Comparison of ENCODE assay signal across 1 cellular context in the genomic region with DNA sequence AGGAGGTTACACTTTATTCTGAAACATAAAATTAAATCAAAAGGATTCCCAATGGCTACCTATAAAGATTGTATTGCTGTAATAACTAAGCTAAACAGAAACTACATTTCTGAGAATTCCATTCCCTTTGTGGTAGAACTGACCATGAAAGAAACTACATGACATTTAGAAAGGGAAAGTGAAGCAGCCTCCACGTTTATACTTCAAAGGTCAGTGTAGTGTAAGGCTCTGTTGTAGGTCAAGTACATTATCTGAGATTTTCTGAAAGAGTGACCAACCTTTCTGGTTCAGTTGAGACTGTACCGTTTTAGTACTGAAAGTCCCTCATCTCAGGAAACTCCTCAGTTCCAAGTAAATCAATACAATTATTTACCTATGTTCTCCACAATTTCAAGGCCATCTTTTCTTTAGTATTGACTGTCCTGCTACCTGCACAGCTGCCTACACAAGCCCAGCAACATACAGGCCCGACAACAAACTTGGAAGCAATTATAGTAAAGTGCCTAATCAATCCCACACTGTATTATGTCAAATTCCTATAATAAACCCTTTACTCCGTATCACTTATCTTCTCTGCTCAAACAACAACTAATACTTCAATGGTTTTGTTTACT.
TF ChIP-seq lines count a peak whose summit lies in the region.

No MANE protein-coding gene starts in this region.

TF ChIP-seq in GM23338, 12 proteins besides CTCF, POLR2A, EP300 and RAD21 (continued from another document):
- TF ChIP-seq, protein P1, sequence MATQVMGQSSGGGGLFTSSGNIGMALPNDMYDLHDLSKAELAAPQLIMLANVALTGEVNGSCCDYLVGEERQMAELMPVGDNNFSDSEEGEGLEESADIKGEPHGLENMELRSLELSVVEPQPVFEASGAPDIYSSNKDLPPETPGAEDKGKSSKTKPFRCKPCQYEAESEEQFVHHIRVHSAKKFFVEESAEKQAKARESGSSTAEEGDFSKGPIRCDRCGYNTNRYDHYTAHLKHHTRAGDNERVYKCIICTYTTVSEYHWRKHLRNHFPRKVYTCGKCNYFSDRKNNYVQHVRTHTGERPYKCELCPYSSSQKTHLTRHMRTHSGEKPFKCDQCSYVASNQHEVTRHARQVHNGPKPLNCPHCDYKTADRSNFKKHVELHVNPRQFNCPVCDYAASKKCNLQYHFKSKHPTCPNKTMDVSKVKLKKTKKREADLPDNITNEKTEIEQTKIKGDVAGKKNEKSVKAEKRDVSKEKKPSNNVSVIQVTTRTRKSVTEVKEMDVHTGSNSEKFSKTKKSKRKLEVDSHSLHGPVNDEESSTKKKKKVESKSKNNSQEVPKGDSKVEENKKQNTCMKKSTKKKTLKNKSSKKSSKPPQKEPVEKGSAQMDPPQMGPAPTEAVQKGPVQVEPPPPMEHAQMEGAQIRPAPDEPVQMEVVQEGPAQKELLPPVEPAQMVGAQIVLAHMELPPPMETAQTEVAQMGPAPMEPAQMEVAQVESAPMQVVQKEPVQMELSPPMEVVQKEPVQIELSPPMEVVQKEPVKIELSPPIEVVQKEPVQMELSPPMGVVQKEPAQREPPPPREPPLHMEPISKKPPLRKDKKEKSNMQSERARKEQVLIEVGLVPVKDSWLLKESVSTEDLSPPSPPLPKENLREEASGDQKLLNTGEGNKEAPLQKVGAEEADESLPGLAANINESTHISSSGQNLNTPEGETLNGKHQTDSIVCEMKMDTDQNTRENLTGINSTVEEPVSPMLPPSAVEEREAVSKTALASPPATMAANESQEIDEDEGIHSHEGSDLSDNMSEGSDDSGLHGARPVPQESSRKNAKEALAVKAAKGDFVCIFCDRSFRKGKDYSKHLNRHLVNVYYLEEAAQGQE (IDR thresholded peaks at IDR 0.05; ENCODE audit: unreplicated experiment): no peak
- TF ChIP-seq JUNB (IDR thresholded peaks at IDR 0.05; ENCODE audit: unreplicated experiment) (no peak), NANOG (IDR thresholded peaks at IDR 0.05; ENCODE audit: borderline replicate concordance) (no peak), ZNF331 (CRISPR knock-in tag; IDR thresholded peaks at IDR 0.05; ENCODE audit: low read depth) (no peak), STAT1 (IDR thresholded peaks at IDR 0.05; ENCODE audit: unreplicated experiment) (no peak)
